In the genomic region with DNA sequence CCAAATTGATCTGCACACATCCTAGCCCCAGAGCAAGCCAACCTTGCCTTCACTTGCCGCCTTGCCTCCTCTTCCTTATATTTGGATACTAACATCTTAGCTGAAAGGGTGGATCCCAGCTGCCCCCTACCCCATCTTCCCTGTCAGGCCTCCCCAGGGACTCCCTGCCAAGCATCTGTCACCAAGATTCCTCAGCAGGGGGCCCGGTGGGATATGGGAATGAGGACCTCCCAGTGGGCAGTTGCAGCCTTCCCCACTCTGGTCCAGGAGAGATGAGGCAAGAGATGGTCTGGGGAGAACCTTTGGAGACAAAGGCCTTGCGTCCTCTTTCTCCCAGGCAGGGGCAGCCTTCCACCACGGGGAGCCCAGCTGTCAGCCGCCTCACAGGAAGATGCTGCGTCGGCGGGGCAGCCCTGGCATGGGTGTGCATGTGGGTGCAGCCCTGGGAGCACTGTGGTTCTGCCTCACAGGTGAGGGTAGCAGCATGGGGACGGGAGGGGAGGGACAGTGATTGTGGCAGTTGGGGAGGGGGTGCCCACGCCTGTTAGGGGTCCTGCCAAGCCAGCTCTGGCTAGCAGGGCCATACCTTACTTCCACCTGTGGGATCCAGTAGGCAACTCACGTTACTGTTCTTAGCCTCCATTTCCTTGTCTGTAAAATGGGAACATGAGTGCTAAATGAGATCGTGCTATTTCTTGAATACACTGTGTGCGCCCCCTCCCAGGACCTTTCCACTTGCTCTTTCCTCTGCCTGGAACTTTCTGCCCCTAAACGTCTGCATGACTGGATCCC, we compare ENCODE assay signal across 8 cellular contexts. TPM values are rescaled to one million over a fixed set of nuclear protein-coding genes. Genes with fewer than 3 reads are reported as not detected.
"Had no signal": no experiment of that assay in that cellular context is flagged by ENCODE, and none has a peak within 500 bp of the region (broad histone marks: within the 10 kb centered on the region; RNA-seq: fewer than 3 reads in every experiment).

No MANE protein-coding gene starts in this region.

- H3K4me3 ChIP-seq: coronary artery, neural progenitor cell, ovary, sigmoid colon had no signal

- H3K9ac ChIP-seq: neural progenitor cell had no signal

- H3K27me3 ChIP-seq: brain microvascular endothelial cell, neural progenitor cell, ovary had no signal

- H3K27ac ChIP-seq: brain microvascular endothelial cell, coronary artery, neural progenitor cell, ovary, sigmoid colon had no signal

- H3K27ac Mint-ChIP-seq: activated naive CD8-positive, alpha-beta T cell treated with anti-CD3 and anti-CD28 coated beads, Interleukin-2, amount 50 U/mL, for 24 hours had no signal

- H3K9me3 Mint-ChIP-seq: activated naive CD8-positive, alpha-beta T cell treated with anti-CD3 and anti-CD28 coated beads, Interleukin-2, amount 50 U/mL, for 24 hours; neural progenitor cell; T-helper 1 cell treated with Interleukin-12 subunit alpha and Interleukin-12 subunit beta and Interleukin-4 antibody, amounts not matched to agents 30 μg/mL and 1 μg/mL, for 36 hours had no signal

- H3K36me3 ChIP-seq: neural progenitor cell, ovary had no signal

- H3K9me3 ChIP-seq: ovary, sigmoid colon had no signal

- H2AFZ ChIP-seq: neural progenitor cell had no signal

- H3K4me2 ChIP-seq: neural progenitor cell had no signal

- H3K4me3 Mint-ChIP-seq: activated naive CD8-positive, alpha-beta T cell treated with anti-CD3 and anti-CD28 coated beads, Interleukin-2, amount 50 U/mL, for 24 hours; neural progenitor cell; T-helper 1 cell treated with Interleukin-12 subunit alpha and Interleukin-12 subunit beta and Interleukin-4 antibody, amounts not matched to agents 30 μg/mL and 1 μg/mL, for 36 hours had no signal

RNA-seq across cellular contexts. Expression of a gene that starts 53.7 kb away (rescaled TPM):
- total RNA-seq: mononuclear cell had no signal
